In the genomic region with DNA sequence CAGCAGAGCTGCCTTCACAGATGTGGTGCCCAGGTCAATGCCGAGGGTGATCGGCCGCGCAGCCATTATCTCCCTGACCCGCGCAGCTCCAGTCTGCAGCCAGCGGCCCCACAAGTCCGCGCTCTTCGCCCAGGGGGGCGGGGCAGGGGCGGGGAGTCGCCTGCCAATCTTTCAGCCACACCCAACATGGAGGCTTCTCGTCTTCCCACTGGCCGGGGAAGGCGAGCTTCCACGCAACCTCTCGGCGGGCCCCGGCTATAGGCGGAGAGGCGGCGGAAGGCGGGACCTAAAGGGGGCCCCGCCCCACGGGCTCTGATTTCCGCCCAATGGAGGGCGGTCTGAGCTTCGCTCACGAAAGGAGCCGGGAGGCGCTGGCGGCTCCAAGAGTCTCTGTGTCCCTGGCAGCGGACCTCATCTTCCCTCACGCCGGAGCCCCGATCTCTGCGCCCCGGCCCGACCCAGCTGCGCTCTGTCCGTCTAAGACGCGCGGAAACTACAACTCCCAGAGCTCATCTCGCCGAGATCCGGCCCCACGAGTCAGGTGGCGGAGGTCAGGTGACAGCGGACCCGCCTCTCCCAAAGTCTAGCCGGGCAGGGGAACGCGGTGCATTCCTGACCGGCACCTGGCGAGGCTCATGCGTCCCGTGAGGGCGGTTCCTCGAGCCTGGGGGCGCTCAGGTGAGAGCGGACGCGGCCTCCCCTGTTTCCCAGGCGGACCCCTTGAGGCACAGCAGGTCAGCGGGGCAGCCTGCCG, we compare ENCODE assay signal across 1 cellular context.
TF ChIP-seq lines count a peak whose summit lies in the region.

A gene (plus strand): TSS at position 607 of the 754 bp plus-strand sequence. CDS start 3,447 bp downstream, outside the sequence.
A gene with protein sequence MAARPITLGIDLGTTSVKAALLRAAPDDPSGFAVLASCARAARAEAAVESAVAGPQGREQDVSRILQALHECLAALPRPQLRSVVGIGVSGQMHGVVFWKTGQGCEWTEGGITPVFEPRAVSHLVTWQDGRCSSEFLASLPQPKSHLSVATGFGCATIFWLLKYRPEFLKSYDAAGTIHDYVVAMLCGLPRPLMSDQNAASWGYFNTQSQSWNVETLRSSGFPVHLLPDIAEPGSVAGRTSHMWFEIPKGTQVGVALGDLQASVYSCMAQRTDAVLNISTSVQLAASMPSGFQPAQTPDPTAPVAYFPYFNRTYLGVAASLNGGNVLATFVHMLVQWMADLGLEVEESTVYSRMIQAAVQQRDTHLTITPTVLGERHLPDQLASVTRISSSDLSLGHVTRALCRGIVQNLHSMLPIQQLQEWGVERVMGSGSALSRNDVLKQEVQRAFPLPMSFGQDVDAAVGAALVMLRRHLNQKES (minus strand): TSS at position 97 of the 754 bp plus-strand sequence. CDS start 31 bp downstream, at position 66.

TF ChIP-seq in K562, 482 proteins besides CTCF, POLR2A, EP300 and RAD21 (continued from another document and continues in another):
- TF ChIP-seq, protein P1, sequence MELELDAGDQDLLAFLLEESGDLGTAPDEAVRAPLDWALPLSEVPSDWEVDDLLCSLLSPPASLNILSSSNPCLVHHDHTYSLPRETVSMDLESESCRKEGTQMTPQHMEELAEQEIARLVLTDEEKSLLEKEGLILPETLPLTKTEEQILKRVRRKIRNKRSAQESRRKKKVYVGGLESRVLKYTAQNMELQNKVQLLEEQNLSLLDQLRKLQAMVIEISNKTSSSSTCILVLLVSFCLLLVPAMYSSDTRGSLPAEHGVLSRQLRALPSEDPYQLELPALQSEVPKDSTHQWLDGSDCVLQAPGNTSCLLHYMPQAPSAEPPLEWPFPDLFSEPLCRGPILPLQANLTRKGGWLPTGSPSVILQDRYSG (tag; conservative IDR thresholded peaks at IDR 0.05; ENCODE audit: low read depth), result no peak
- TF ChIP-seq RBFOX2 (IDR thresholded peaks at IDR 0.05; ENCODE audit: low read depth, low read length) (peak; percentile 84), JUND (IDR thresholded peaks at IDR 0.05; ENCODE audit: borderline replicate concordance, low read depth, low read length) (no peak), JUND (tag; IDR thresholded peaks at IDR 0.05; ENCODE audit: borderline replicate concordance, low read depth, low read length) (no peak), MAFF (IDR thresholded peaks at IDR 0.05; ENCODE audit: low read length) (no peak), HCFC1 (IDR thresholded peaks at IDR 0.05; ENCODE audit: low read depth, low read length) (peak; percentile 93), TOE1 (IDR thresholded peaks at IDR 0.05; ENCODE audit: borderline replicate concordance) (peak; percentile 74; the same call in 1 of the 2 replicates), TOE1 (CRISPR knock-in tag; IDR thresholded peaks at IDR 0.05; ENCODE audit: borderline replicate concordance, low read depth) (no peak), NR3C1 (CRISPR knock-in tag; IDR thresholded peaks at IDR 0.05) (no peak), NRF1 (conservative IDR thresholded peaks at IDR 0.05 in 1 of 2, IDR thresholded peaks at IDR 0.05 in 1 of 2) (peak; percentile 91 to 92), TEAD1 (CRISPR knock-in tag; IDR thresholded peaks at IDR 0.05) (peak in 1 of 2 experiments; percentile 77; a peak in 1 of 4 replicates), PHF20 (IDR thresholded peaks at IDR 0.05; ENCODE audit: partially characterized antibody) (peak; percentile 74), ZC3H4 (CRISPR knock-in tag; IDR thresholded peaks at IDR 0.05; ENCODE audit: borderline replicate concordance) (no peak), TAF1 (IDR thresholded peaks at IDR 0.05; ENCODE audit: control insufficient read depth, extremely low read depth, insufficient read depth, low read length, severe bottlenecking) (peak; percentile 58), MIER1 (IDR thresholded peaks at IDR 0.05; ENCODE audit: low read depth) (no peak), ZC3H8 (IDR thresholded peaks at IDR 0.05) (no peak)
- TF ChIP-seq, protein P2, sequence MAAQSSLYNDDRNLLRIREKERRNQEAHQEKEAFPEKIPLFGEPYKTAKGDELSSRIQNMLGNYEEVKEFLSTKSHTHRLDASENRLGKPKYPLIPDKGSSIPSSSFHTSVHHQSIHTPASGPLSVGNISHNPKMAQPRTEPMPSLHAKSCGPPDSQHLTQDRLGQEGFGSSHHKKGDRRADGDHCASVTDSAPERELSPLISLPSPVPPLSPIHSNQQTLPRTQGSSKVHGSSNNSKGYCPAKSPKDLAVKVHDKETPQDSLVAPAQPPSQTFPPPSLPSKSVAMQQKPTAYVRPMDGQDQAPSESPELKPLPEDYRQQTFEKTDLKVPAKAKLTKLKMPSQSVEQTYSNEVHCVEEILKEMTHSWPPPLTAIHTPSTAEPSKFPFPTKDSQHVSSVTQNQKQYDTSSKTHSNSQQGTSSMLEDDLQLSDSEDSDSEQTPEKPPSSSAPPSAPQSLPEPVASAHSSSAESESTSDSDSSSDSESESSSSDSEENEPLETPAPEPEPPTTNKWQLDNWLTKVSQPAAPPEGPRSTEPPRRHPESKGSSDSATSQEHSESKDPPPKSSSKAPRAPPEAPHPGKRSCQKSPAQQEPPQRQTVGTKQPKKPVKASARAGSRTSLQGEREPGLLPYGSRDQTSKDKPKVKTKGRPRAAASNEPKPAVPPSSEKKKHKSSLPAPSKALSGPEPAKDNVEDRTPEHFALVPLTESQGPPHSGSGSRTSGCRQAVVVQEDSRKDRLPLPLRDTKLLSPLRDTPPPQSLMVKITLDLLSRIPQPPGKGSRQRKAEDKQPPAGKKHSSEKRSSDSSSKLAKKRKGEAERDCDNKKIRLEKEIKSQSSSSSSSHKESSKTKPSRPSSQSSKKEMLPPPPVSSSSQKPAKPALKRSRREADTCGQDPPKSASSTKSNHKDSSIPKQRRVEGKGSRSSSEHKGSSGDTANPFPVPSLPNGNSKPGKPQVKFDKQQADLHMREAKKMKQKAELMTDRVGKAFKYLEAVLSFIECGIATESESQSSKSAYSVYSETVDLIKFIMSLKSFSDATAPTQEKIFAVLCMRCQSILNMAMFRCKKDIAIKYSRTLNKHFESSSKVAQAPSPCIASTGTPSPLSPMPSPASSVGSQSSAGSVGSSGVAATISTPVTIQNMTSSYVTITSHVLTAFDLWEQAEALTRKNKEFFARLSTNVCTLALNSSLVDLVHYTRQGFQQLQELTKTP (IDR thresholded peaks at IDR 0.05; ENCODE audit: low read depth in 1 of 2, partially characterized antibody in 2 of 2), result peak in 1 of 2 experiments; percentile 86
- TF ChIP-seq, protein P3, sequence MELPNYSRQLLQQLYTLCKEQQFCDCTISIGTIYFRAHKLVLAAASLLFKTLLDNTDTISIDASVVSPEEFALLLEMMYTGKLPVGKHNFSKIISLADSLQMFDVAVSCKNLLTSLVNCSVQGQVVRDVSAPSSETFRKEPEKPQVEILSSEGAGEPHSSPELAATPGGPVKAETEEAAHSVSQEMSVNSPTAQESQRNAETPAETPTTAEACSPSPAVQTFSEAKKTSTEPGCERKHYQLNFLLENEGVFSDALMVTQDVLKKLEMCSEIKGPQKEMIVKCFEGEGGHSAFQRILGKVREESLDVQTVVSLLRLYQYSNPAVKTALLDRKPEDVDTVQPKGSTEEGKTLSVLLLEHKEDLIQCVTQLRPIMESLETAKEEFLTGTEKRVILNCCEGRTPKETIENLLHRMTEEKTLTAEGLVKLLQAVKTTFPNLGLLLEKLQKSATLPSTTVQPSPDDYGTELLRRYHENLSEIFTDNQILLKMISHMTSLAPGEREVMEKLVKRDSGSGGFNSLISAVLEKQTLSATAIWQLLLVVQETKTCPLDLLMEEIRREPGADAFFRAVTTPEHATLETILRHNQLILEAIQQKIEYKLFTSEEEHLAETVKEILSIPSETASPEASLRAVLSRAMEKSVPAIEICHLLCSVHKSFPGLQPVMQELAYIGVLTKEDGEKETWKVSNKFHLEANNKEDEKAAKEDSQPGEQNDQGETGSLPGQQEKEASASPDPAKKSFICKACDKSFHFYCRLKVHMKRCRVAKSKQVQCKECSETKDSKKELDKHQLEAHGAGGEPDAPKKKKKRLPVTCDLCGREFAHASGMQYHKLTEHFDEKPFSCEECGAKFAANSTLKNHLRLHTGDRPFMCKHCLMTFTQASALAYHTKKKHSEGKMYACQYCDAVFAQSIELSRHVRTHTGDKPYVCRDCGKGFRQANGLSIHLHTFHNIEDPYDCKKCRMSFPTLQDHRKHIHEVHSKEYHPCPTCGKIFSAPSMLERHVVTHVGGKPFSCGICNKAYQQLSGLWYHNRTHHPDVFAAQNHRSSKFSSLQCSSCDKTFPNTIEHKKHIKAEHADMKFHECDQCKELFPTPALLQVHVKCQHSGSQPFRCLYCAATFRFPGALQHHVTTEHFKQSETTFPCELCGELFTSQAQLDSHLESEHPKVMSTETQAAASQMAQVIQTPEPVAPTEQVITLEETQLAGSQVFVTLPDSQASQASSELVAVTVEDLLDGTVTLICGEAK (IDR thresholded peaks at IDR 0.05), result peak; percentile 90
- TF ChIP-seq, protein P3 (CRISPR knock-in tag; IDR thresholded peaks at IDR 0.05), result no peak
- TF ChIP-seq, protein P4, sequence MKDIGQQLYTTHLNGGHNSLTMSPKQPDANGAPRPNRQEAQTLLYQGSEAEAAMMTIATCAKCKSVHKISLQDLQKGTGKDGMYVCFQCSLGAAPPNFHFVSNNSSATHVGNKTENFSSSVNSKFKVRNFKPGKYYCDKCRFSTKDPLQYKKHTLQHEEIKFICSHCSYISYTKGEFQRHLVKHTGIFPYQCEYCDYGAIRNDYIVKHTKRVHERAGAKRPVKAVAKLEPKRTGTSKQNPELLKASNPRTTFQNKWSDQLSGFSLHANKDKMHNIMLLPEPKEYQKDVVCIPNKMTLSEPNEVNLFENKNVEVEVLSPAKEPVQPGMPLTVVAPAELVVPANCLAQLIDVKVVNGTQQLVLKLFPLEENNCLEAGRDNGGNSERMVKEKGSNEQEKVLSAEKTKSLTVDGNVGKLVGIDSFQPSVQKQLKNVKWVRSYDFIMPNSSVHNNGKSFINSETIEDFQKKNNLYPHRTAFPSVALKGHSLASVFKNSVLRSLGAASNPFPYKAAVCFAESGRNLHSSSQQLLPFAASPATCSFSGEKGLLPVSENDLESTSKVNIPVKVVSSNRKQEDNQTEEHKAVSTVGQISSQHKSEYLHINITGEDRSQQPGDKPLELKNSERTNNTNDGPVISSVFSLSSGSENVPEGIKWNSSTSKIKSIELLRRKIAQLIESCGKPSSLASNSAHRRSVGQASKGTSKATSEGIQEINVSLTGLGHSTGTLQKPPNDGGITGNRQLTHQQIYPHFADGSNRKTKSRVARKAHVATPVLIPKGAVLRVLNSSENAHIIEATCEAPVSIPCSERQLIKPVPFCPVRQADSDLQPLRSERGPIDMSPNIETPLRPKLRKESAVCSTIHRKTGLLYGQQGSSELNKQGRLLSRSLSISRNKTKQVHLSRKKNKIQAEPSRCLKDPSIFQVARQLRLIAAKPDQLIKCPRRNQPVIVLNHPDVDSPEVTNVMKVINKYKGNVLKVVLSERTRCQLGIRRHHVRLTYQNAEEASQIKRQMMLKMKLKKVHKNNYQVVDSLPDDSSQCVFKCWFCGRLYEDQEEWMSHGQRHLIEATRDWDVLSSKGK (CRISPR knock-in tag; IDR thresholded peaks at IDR 0.05), result no peak
- TF ChIP-seq, protein P5, sequence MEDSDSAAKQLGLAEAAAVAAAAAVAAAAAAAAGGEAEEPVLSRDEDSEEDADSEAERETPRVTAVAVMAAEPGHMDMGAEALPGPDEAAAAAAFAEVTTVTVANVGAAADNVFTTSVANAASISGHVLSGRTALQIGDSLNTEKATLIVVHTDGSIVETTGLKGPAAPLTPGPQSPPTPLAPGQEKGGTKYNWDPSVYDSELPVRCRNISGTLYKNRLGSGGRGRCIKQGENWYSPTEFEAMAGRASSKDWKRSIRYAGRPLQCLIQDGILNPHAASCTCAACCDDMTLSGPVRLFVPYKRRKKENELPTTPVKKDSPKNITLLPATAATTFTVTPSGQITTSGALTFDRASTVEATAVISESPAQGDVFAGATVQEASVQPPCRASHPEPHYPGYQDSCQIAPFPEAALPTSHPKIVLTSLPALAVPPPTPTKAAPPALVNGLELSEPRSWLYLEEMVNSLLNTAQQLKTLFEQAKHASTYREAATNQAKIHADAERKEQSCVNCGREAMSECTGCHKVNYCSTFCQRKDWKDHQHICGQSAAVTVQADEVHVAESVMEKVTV (CRISPR knock-in tag; IDR thresholded peaks at IDR 0.05), result no peak
- TF ChIP-seq, protein P6, sequence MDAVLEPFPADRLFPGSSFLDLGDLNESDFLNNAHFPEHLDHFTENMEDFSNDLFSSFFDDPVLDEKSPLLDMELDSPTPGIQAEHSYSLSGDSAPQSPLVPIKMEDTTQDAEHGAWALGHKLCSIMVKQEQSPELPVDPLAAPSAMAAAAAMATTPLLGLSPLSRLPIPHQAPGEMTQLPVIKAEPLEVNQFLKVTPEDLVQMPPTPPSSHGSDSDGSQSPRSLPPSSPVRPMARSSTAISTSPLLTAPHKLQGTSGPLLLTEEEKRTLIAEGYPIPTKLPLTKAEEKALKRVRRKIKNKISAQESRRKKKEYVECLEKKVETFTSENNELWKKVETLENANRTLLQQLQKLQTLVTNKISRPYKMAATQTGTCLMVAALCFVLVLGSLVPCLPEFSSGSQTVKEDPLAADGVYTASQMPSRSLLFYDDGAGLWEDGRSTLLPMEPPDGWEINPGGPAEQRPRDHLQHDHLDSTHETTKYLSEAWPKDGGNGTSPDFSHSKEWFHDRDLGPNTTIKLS (IDR thresholded peaks at IDR 0.05; ENCODE audit: borderline replicate concordance, low read depth), result peak; percentile 84
- TF ChIP-seq, protein P7, sequence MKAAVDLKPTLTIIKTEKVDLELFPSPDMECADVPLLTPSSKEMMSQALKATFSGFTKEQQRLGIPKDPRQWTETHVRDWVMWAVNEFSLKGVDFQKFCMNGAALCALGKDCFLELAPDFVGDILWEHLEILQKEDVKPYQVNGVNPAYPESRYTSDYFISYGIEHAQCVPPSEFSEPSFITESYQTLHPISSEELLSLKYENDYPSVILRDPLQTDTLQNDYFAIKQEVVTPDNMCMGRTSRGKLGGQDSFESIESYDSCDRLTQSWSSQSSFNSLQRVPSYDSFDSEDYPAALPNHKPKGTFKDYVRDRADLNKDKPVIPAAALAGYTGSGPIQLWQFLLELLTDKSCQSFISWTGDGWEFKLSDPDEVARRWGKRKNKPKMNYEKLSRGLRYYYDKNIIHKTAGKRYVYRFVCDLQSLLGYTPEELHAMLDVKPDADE (conservative IDR thresholded peaks at IDR 0.05; ENCODE audit: control insufficient read depth, low read depth, low read length), result peak; percentile 98
